In genomic region chr7:142812437-142813215, GRCh38 we compare ENCODE assay signal across 10 cellular contexts. TPM values are rescaled to one million over a fixed set of nuclear protein-coding genes. Genes with fewer than 3 reads are reported as not detected.
DNase-seq lines count a peak whose midpoint lies in the region; FAIRE-seq and TF ChIP-seq lines count a peak whose summit lies in the region.
"Had no signal": no experiment of that assay in that cellular context is flagged by ENCODE, and none has a peak within 500 bp of the region (broad histone marks: within the 10 kb centered on the region; RNA-seq: fewer than 3 reads in every experiment).

No MANE protein-coding gene starts in this region.

- TF ChIP-seq POLR2A in erythroblast (IDR thresholded peaks at IDR 0.05; ENCODE audit: low read length): peak; percentile 29

- peak; percentile 36 for DNase-seq in A172 (ENCODE audit: low spot score)
- DNase-seq in ELR (ENCODE audit: low read depth): peak; percentile 6
- DNase-seq in RPMI7951 (ENCODE audit: low read depth): peak; percentile 8
- DNase-seq in erythroblast (lab: John Stamatoyannopoulos, UW): peak; percentile 86 to 89
- no peak for DNase-seq in NCI-H2196 treated with DMSO at 0.1 percent for 48 hours (lab: John Stamatoyannopoulos, UW; ENCODE audit: unreplicated experiment)
- no peak for DNase-seq in SW 1271 (lab: John Stamatoyannopoulos, UW)
- no peak for DNase-seq in NK-92 (lab: John Stamatoyannopoulos, UW; ENCODE audit: unreplicated experiment)
- no peak for DNase-seq in GM19239 (ENCODE audit: insufficient read length, low spot score)
- DNase-seq: NCI-H187 treated with DMSO at 0.1 percent for 48 hours had no signal

- FAIRE-seq in GM19239 (lab: Jason Lieb, UNC): no peak

RNA-seq across cellular contexts. Expression of gene PRSS2, which starts 41.9 kb away (rescaled TPM):
- not detected in 2 replicates for total RNA-seq in A172 (2014; rRNA removed; shearing (Covaris generic))
- total RNA-seq in RPMI7951 (2014; rRNA removed; shearing (Covaris generic)): not detected in 2 replicates
- total RNA-seq: myocyte had no signal

RNA-seq across cellular contexts. Expression of gene EPHB6, which starts 42.2 kb away (rescaled TPM):
- total RNA-seq in A172 (2014; rRNA removed; shearing (Covaris generic)): 2.0 and 2.7 TPM in 2 replicates
- not detected in 2 replicates for total RNA-seq in RPMI7951 (2014; rRNA removed; shearing (Covaris generic))

Comparison
In these comparisons a context has a peak if more than half of its experiments do, and no peak if none do; other contexts are left out.
1. DNase-seq: peak in A172 (single experiment), ELR (single experiment), RPMI7951 (single experiment) and erythroblast (2 of 2); none in NCI-H2196 treated with DMSO at 0.1 percent for 48 hours (single experiment), SW 1271 (0 of 2), NK-92 (single experiment) and GM19239 (single experiment).